ENCODE assay signal across 9 cellular contexts in genomic region chr4:38160487-38161207, GRCh38.
A peak's percentile ranks its signal among the peaks of the same experiment; 100 is the strongest.
DNase-seq lines count a peak whose midpoint lies in the region; ATAC-seq and TF ChIP-seq lines count a peak whose summit lies in the region.
"Had no signal": no experiment of that assay in that cellular context is flagged by ENCODE, and none has a peak within 500 bp of the region (broad histone marks: within the 10 kb centered on the region; RNA-seq: fewer than 3 reads in every experiment).

No MANE protein-coding gene starts in this region.

- POLR2A ChIA-PET in CD4-positive, alpha-beta T cell (lab: Charles Lee) = interaction anchor here (0.7 to 1.3 kb wide), 4 partner anchors 8 to 599 kb away, joined by 3 to 5 read pairs (median 4); no protein-coding TSS in a partner anchor

- intact Hi-C loops in CD4-positive, alpha-beta T cell (cut with DNase I, micrococcal nuclease) = loop anchor here in 1 of 2 experiments (2.0 kb wide), 2 partner anchors 16 to 28 kb away; no protein-coding TSS in a partner anchor
- intact Hi-C loops in left ventricle myocardium superior (cut with micrococcal nuclease) = no loop called here

- no peaks in the 10 kb centered on the region for H3K36me3 Mint-ChIP-seq in CD4-positive, alpha-beta T cell (ENCODE audit: low read depth)
- peaks cover 3% of the 10 kb centered on the region for H3K36me3 Mint-ChIP-seq in activated naive CD4-positive, alpha-beta T cell treated with anti-CD3 and anti-CD28 coated beads, Interleukin-2, amount 50 U/mL, for 24 hours

- H3K27ac Mint-ChIP-seq in CD4-positive, alpha-beta T cell = peak overlapping the region; percentile 67
- H3K27ac Mint-ChIP-seq in activated naive CD4-positive, alpha-beta T cell treated with anti-CD3 and anti-CD28 coated beads, Interleukin-2, amount 50 U/mL, for 24 hours = peak overlapping the region; percentile 96

- peak in 8 of 10 experiments; percentile 10 to 47 (median 18) for DNase-seq in CD4-positive, alpha-beta T cell
- DNase-seq in NOMO-1 treated with DMSO at 0.1 percent for 48 hours (lab: John Stamatoyannopoulos, UW; ENCODE audit: unreplicated experiment) (peak; percentile 91), left ventricle myocardium superior (no peak), C1 segment of cervical spinal cord (lab: John Stamatoyannopoulos, UW) (no peak)
- DNase-seq in stimulated activated CD4-positive, alpha-beta T cell treated with anti-CD3 and anti-CD28 coated beads, Interleukin-15, amount 100 ng/mL, for 24 hours = peak; percentile 66

- no peak for TF ChIP-seq CTCF in CD4-positive, alpha-beta T cell (IDR thresholded peaks at IDR 0.05)

- peak; percentile 87 for ATAC-seq in CD4-positive, alpha-beta T cell (ENCODE audit: poor library complexity)
- ATAC-seq in GM19397 (IDR thresholded peaks at IDR 0.05; ENCODE audit: unreplicated experiment) = peak; percentile 77
- peak; percentile 94 for ATAC-seq in HG03432 (IDR thresholded peaks at IDR 0.05; ENCODE audit: unreplicated experiment)
- peak; percentile 62 for ATAC-seq in left ventricle myocardium superior

- H3K9me3 Mint-ChIP-seq in CD4-positive, alpha-beta T cell = no peaks in the 10 kb centered on the region
- no peaks in the 10 kb centered on the region for H3K9me3 Mint-ChIP-seq in activated naive CD4-positive, alpha-beta T cell treated with anti-CD3 and anti-CD28 coated beads, Interleukin-2, amount 50 U/mL, for 24 hours

- no peaks in the 10 kb centered on the region for H3K27me3 ChIP-seq in CD4-positive, alpha-beta T cell (ENCODE audit: control insufficient read depth, insufficient read depth, low read length)

- CTCF ChIA-PET in CD4-positive, alpha-beta T cell (lab: Charles Lee) = interaction anchor here (1.2 to 1.9 kb wide), 5 partner anchors 17 to 571 kb away, joined by 3 to 8 read pairs (median 4); no protein-coding TSS in a partner anchor

- H3K9me3 ChIP-seq in CD4-positive, alpha-beta T cell (ENCODE audit: control insufficient read depth, low read length) = peaks cover 6% of the 10 kb centered on the region

- no peaks in the 10 kb centered on the region for H3K27me3 Mint-ChIP-seq in CD4-positive, alpha-beta T cell
- no peaks in the 10 kb centered on the region for H3K27me3 Mint-ChIP-seq in activated naive CD4-positive, alpha-beta T cell treated with anti-CD3 and anti-CD28 coated beads, Interleukin-2, amount 50 U/mL, for 24 hours

- peaks cover 52% of the 10 kb centered on the region for H3K4me1 Mint-ChIP-seq in CD4-positive, alpha-beta T cell (ENCODE audit: low read depth)
- peaks cover 85% of the 10 kb centered on the region for H3K4me1 Mint-ChIP-seq in activated naive CD4-positive, alpha-beta T cell treated with anti-CD3 and anti-CD28 coated beads, Interleukin-2, amount 50 U/mL, for 24 hours

- H3K4me3 Mint-ChIP-seq in CD4-positive, alpha-beta T cell = no peak overlapping the region
- H3K4me3 Mint-ChIP-seq in activated naive CD4-positive, alpha-beta T cell treated with anti-CD3 and anti-CD28 coated beads, Interleukin-2, amount 50 U/mL, for 24 hours = peak overlapping the region; percentile 15

- H3K27ac ChIP-seq in CD4-positive, alpha-beta T cell (ENCODE audit: low read depth, low read length) = no peak overlapping the region
- H3K27ac ChIP-seq: SK-N-MC had no signal

Comparison
In these comparisons a context has a peak if more than half of its experiments do, and no peak if none do; other contexts are left out.
1. DNase-seq: peak in CD4-positive, alpha-beta T cell (8 of 10), NOMO-1 treated with DMSO at 0.1 percent for 48 hours (single experiment) and stimulated activated CD4-positive, alpha-beta T cell treated with anti-CD3 and anti-CD28 coated beads, Interleukin-15, amount 100 ng/mL, for 24 hours (single experiment); none in left ventricle myocardium superior (single experiment) and C1 segment of cervical spinal cord (0 of 14).
2. Peak in every context shown above with its lines, with median percentiles within 50 percentile points of each other: ATAC-seq.